In the genomic region with DNA sequence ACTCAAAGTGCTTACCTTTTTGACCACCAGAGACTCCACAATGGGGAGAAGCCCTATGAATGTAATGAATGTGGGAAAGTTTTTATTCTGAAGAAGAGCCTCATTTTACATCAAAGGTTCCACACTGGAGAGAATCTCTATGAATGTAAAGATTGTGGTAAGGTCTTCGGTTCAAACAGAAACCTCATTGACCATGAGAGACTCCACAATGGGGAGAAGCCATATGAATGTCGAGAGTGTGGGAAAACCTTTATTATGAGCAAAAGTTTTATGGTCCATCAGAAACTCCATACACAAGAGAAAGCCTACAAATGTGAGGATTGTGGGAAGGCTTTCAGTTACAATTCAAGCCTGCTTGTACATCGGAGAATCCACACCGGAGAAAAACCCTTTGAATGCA, we compare ENCODE assay signal across 2 cellular contexts.
TF ChIP-seq lines count a peak whose summit lies in the region.

No MANE protein-coding gene starts in this region.

TF ChIP-seq in HEK293, 187 proteins besides CTCF, POLR2A, EP300 and RAD21:
- TF ChIP-seq SETDB1 (IDR thresholded peaks at IDR 0.05; ENCODE audit: insufficient read length, low read length) (peak; percentile 94), ZNF548 (tag by site-specific recombination; IDR thresholded peaks at IDR 0.05) (no peak)

TF ChIP-seq in K562, 482 proteins besides CTCF, POLR2A, EP300 and RAD21:
- TF ChIP-seq, protein P1, sequence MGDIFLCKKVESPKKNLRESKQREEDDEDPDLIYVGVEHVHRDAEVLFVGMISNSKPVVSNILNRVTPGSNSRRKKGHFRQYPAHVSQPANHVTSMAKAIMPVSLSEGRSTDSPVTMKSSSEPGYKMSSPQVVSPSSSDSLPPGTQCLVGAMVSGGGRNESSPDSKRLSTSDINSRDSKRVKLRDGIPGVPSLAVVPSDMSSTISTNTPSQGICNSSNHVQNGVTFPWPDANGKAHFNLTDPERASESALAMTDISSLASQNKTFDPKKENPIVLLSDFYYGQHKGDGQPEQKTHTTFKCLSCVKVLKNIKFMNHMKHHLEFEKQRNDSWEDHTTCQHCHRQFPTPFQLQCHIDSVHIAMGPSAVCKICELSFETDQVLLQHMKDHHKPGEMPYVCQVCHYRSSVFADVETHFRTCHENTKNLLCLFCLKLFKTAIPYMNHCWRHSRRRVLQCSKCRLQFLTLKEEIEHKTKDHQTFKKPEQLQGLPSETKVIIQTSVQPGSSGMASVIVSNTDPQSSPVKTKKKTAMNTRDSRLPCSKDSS (IDR thresholded peaks at IDR 0.05; ENCODE audit: low read depth, partially characterized antibody) = peak; percentile 89
- TF ChIP-seq TRIM28 (IDR thresholded peaks at IDR 0.05) (peak; percentile 73; the same call in 1 of the 2 replicates), CBX1 (IDR thresholded peaks at IDR 0.05; ENCODE audit: low read depth) (0 out of 2 replicates have a peak, but pooled peaks have one; percentile 18), HEY1 (CRISPR knock-in tag; IDR thresholded peaks at IDR 0.05; ENCODE audit: borderline replicate concordance) (no peak), GATA2 (CRISPR knock-in tag; IDR thresholded peaks at IDR 0.05) (no peak), ZNF75A (CRISPR knock-in tag; IDR thresholded peaks at IDR 0.05) (peak; percentile 99), CBX3 (IDR thresholded peaks at IDR 0.05; ENCODE audit: borderline replicate concordance in 1 of 2, low read length in 2 of 2) (peak in 1 of 2 experiments; percentile 81; a peak in 2 of 3 replicates), NR4A1 (CRISPR knock-in tag; IDR thresholded peaks at IDR 0.05) (no peak), NR4A1 (tag; IDR thresholded peaks at IDR 0.05) (no peak), SOX6 (IDR thresholded peaks at IDR 0.05) (peak; percentile 52; the same call in 1 of the 2 replicates)
- TF ChIP-seq, protein P2, sequence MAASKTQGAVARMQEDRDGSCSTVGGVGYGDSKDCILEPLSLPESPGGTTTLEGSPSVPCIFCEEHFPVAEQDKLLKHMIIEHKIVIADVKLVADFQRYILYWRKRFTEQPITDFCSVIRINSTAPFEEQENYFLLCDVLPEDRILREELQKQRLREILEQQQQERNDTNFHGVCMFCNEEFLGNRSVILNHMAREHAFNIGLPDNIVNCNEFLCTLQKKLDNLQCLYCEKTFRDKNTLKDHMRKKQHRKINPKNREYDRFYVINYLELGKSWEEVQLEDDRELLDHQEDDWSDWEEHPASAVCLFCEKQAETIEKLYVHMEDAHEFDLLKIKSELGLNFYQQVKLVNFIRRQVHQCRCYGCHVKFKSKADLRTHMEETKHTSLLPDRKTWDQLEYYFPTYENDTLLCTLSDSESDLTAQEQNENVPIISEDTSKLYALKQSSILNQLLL (CRISPR knock-in tag; IDR thresholded peaks at IDR 0.05; ENCODE audit: borderline replicate concordance) = no peak
- TF ChIP-seq, protein P3, sequence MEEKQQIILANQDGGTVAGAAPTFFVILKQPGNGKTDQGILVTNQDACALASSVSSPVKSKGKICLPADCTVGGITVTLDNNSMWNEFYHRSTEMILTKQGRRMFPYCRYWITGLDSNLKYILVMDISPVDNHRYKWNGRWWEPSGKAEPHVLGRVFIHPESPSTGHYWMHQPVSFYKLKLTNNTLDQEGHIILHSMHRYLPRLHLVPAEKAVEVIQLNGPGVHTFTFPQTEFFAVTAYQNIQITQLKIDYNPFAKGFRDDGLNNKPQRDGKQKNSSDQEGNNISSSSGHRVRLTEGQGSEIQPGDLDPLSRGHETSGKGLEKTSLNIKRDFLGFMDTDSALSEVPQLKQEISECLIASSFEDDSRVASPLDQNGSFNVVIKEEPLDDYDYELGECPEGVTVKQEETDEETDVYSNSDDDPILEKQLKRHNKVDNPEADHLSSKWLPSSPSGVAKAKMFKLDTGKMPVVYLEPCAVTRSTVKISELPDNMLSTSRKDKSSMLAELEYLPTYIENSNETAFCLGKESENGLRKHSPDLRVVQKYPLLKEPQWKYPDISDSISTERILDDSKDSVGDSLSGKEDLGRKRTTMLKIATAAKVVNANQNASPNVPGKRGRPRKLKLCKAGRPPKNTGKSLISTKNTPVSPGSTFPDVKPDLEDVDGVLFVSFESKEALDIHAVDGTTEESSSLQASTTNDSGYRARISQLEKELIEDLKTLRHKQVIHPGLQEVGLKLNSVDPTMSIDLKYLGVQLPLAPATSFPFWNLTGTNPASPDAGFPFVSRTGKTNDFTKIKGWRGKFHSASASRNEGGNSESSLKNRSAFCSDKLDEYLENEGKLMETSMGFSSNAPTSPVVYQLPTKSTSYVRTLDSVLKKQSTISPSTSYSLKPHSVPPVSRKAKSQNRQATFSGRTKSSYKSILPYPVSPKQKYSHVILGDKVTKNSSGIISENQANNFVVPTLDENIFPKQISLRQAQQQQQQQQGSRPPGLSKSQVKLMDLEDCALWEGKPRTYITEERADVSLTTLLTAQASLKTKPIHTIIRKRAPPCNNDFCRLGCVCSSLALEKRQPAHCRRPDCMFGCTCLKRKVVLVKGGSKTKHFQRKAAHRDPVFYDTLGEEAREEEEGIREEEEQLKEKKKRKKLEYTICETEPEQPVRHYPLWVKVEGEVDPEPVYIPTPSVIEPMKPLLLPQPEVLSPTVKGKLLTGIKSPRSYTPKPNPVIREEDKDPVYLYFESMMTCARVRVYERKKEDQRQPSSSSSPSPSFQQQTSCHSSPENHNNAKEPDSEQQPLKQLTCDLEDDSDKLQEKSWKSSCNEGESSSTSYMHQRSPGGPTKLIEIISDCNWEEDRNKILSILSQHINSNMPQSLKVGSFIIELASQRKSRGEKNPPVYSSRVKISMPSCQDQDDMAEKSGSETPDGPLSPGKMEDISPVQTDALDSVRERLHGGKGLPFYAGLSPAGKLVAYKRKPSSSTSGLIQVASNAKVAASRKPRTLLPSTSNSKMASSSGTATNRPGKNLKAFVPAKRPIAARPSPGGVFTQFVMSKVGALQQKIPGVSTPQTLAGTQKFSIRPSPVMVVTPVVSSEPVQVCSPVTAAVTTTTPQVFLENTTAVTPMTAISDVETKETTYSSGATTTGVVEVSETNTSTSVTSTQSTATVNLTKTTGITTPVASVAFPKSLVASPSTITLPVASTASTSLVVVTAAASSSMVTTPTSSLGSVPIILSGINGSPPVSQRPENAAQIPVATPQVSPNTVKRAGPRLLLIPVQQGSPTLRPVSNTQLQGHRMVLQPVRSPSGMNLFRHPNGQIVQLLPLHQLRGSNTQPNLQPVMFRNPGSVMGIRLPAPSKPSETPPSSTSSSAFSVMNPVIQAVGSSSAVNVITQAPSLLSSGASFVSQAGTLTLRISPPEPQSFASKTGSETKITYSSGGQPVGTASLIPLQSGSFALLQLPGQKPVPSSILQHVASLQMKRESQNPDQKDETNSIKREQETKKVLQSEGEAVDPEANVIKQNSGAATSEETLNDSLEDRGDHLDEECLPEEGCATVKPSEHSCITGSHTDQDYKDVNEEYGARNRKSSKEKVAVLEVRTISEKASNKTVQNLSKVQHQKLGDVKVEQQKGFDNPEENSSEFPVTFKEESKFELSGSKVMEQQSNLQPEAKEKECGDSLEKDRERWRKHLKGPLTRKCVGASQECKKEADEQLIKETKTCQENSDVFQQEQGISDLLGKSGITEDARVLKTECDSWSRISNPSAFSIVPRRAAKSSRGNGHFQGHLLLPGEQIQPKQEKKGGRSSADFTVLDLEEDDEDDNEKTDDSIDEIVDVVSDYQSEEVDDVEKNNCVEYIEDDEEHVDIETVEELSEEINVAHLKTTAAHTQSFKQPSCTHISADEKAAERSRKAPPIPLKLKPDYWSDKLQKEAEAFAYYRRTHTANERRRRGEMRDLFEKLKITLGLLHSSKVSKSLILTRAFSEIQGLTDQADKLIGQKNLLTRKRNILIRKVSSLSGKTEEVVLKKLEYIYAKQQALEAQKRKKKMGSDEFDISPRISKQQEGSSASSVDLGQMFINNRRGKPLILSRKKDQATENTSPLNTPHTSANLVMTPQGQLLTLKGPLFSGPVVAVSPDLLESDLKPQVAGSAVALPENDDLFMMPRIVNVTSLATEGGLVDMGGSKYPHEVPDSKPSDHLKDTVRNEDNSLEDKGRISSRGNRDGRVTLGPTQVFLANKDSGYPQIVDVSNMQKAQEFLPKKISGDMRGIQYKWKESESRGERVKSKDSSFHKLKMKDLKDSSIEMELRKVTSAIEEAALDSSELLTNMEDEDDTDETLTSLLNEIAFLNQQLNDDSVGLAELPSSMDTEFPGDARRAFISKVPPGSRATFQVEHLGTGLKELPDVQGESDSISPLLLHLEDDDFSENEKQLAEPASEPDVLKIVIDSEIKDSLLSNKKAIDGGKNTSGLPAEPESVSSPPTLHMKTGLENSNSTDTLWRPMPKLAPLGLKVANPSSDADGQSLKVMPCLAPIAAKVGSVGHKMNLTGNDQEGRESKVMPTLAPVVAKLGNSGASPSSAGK (IDR thresholded peaks at IDR 0.05) = peak; percentile 27; the same call in 1 of the 2 replicates
